In genomic region chr2:191247381-191248057, GRCh38 we compare ENCODE assay signal across 8 cellular contexts. TPM values are rescaled to one million over a fixed set of nuclear protein-coding genes. Genes with fewer than 3 reads are reported as not detected.
DNase-seq lines count a peak whose midpoint lies in the region; ATAC-seq and TF ChIP-seq lines count a peak whose summit lies in the region.

No MANE protein-coding gene starts in this region.

- DNase-seq in COLO829 (ENCODE audit: low spot score) (peak; percentile 79), iris pigment epithelial cell (ENCODE audit: low read depth) (peak; percentile 98), upper lobe of right lung (no peak), SKM-1 treated with dmso at 0.1 percent for 144 hours (lab: John Stamatoyannopoulos, UW; ENCODE audit: unreplicated experiment) (no peak), NCI-H1436 treated with DMSO at 0.1 percent for 48 hours (lab: John Stamatoyannopoulos, UW) (no peak), NCI-H187 (lab: John Stamatoyannopoulos, UW) (no peak)

- ATAC-seq in HG02981 (IDR thresholded peaks at IDR 0.05; ENCODE audit: unreplicated experiment) (peak; percentile 59), upper lobe of right lung (peak; percentile 40)

- no peaks in the 10 kb centered on the region for H3K36me3 ChIP-seq in upper lobe of right lung

- peaks cover 43% of the 10 kb centered on the region for H3K4me1 ChIP-seq in upper lobe of right lung

- intact Hi-C loops in upper lobe of right lung (cut with DNase I): no loop called here

- no peaks in the 10 kb centered on the region for H3K27me3 ChIP-seq in upper lobe of right lung

- peak overlapping the region; percentile 77 for H3K4me3 ChIP-seq in upper lobe of right lung

- H3K9me3 ChIP-seq in upper lobe of right lung: no peaks in the 10 kb centered on the region

- 20 to 28% (median 27%) methylated on average over 5 of the region's 5 CpGs for WGBS in adipose tissue, 3 donors

- H3K27ac ChIP-seq in adipose tissue (ENCODE audit: low read depth, low read length): peak overlapping the region; percentile 38
- peak overlapping the region; percentile 85 for H3K27ac ChIP-seq in upper lobe of right lung

- TF ChIP-seq CTCF in upper lobe of right lung (IDR thresholded peaks at IDR 0.05): no peak

RNA-seq across cellular contexts. Expression of gene MYO1B, which starts 2.3 kb away (rescaled TPM):
- 10 to 100 TPM; 18.4 to 29.1 (median 20.8) TPM for polyA plus RNA-seq in adipose tissue
- 231 TPM for total RNA-seq in upper lobe of right lung

Comparison
In these comparisons a context has a peak if more than half of its experiments do, and no peak if none do; other contexts are left out.
1. DNase-seq: peak in COLO829 (single experiment) and iris pigment epithelial cell (single experiment); none in upper lobe of right lung (single experiment), SKM-1 treated with dmso at 0.1 percent for 144 hours (single experiment), NCI-H1436 treated with DMSO at 0.1 percent for 48 hours (single experiment) and NCI-H187 (0 of 2).